In genomic region chr5:115262405-115263247, GRCh38 we compare ENCODE assay signal across 8 cellular contexts. TPM values are rescaled to one million over a fixed set of nuclear protein-coding genes. Genes with fewer than 3 reads are reported as not detected.
A peak's percentile ranks its signal among the peaks of the same experiment; 100 is the strongest.
DNase-seq lines count a peak whose midpoint lies in the region; ATAC-seq and TF ChIP-seq lines count a peak whose summit lies in the region.

Gene PGGT1B (minus strand): TSS chr5:115262877. CDS start chr5:115262851, 26 bp downstream.

- ATAC-seq in GM19351 (IDR thresholded peaks at IDR 0.05; ENCODE audit: unreplicated experiment) (peak; percentile 84), HG03469 (IDR thresholded peaks at IDR 0.05; ENCODE audit: unreplicated experiment) (peak; percentile 80)

- peak; percentile 83 to 84 for DNase-seq in NOMO-1 (lab: John Stamatoyannopoulos, UW; ENCODE audit: unreplicated experiment in 2 of 2)
- DNase-seq in activated CD8-positive, alpha-beta memory T cell treated with anti-CD3 and anti-CD28 coated beads for 24 hours = peak; percentile 88
- DNase-seq in effector CD4-positive, alpha-beta T cell = peak; percentile 52
- peak; percentile 72 to 73 for DNase-seq in lung microvascular endothelial cell (ENCODE audit: low read depth in 2 of 2)
- peak; percentile 49 to 68 (median 57) for DNase-seq in stimulated activated CD4-positive, alpha-beta T cell treated with anti-CD3 and anti-CD28 coated beads, TNF-alpha, amount 100 ng/mL, for 48 hours (ENCODE audit: low read depth in 3 of 3)

- TF ChIP-seq CTCF in C4-2B (conservative IDR thresholded peaks at IDR 0.05) = no peak

- peak within 1 kb of the TSS; percentile 85 for H3K27ac ChIP-seq in C4-2B

RNA-seq across cellular contexts. Expression of gene PGGT1B, which starts in this region (rescaled TPM):
- 10.2 and 14.3 TPM in 2 replicates for total RNA-seq in lung microvascular endothelial cell

Comparison
In these comparisons a context has a peak if more than half of its experiments do, and no peak if none do; other contexts are left out.
1. Peak in every context shown above with its lines: DNase-seq, ATAC-seq and H3K27ac ChIP-seq.